Comparison of ENCODE assay signal across 38 cellular contexts in the genomic region with DNA sequence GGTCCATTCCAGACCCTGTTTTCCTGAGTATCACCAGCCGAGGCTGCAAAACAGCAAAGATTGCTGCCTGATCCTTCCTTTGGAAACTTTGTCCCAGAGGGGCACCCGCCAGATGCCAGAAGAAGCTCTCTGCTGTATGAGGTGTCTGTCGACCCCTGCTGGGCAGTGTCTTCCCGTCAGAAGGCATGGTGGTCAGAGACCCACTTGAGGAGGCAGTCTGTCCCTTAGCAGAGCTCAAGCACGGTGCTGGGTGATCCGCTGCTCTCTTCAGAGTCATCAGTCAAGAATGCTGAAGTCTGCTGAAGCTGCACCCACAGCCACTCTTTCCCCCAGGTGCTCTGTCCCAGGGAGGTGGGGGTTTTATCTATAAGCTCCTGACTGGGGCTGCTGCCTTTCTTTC.
"Had no signal": no experiment of that assay in that cellular context is flagged by ENCODE, and none has a peak within 500 bp of the region (broad histone marks: within the 10 kb centered on the region; RNA-seq: fewer than 3 reads in every experiment).

No MANE protein-coding gene starts in this region.

- H3K9me3 ChIP-seq: Peyer's patch had no signal

- H3K4me1 Mint-ChIP-seq: activated CD4-positive, alpha-beta T cell treated with anti-CD3 and anti-CD28 coated beads, Interleukin-2, amount 10 ng/mL, durations not matched to agents 24 days and 14 days; activated naive CD8-positive, alpha-beta T cell treated with anti-CD3 and anti-CD28 coated beads for 36 hours; activated T-helper 17 cell treated with anti-CD3 and anti-CD28 coated beads, Interleukin-2, amount 50 U/mL, for 72 hours; central memory CD8-positive, alpha-beta T cell had no signal

- DNase-seq: activated CD4-positive, alpha-beta T cell treated with anti-CD3 and anti-CD28 coated beads, Interleukin-2, amount 10 ng/mL, durations not matched to agents 24 days and 14 days; activated CD4-positive, alpha-beta T cell treated with anti-CD3 and anti-CD28 coated beads, Interleukin-2, amount 50 U/mL, for 4 hours; activated CD4-positive, CD25-positive, alpha-beta regulatory T cell; activated CD8-positive, alpha-beta T cell treated with anti-CD3 and anti-CD28 coated beads for 36 hours; activated effector memory CD4-positive, alpha-beta T cell treated with anti-CD3 and anti-CD28 coated beads, Interleukin-2, amount 50 U/mL, for 16 hours; activated naive CD4-positive, alpha-beta T cell; activated naive CD4-positive, alpha-beta T cell treated with anti-CD3 and anti-CD28 coated beads, Interleukin-2, amount 50 U/mL, for 16 hours; activated naive CD8-positive, alpha-beta T cell treated with anti-CD3 and anti-CD28 coated beads for 36 hours; activated T-cell treated with anti-CD3 and anti-CD28 coated beads, Interleukin-2, amount 50 U/mL, for 1 hour; activated T-cell treated with anti-CD3 and anti-CD28 coated beads, Interleukin-2, amount 50 U/mL, for 72 hours; amniotic stem cell; aorta; brain microvascular endothelial cell; Kasumi-1; KG1; MM.1S; NCI-H1048; NCI-H1105 treated with DMSO at 0.1 percent for 48 hours; NCI-H1436; NCI-H1694; NCI-H1930; NCI-H2081 treated with DMSO at 0.1 percent for 48 hours; NCI-H226; NCI-H524 treated with DMSO at 0.1 percent for 48 hours; NK-92 treated with Interleukin-12 subunit alpha and Interleukin-12 subunit beta, amount 100 ng/mL, for 24 hours; PC-3; Peyer's patch; RPMI8226; SIG-M5; SW 1271; T-helper 1 cell; T-helper 2 cell; T-helper 9 cell had no signal

- H3K27ac Mint-ChIP-seq: activated CD4-positive, alpha-beta T cell treated with anti-CD3 and anti-CD28 coated beads, Interleukin-2, amount 10 ng/mL, durations not matched to agents 24 days and 14 days; activated CD8-positive, alpha-beta T cell treated with anti-CD3 and anti-CD28 coated beads for 36 hours; activated naive CD8-positive, alpha-beta T cell treated with anti-CD3 and anti-CD28 coated beads for 36 hours; activated T-cell treated with anti-CD3 and anti-CD28 coated beads, Interleukin-2, amount 50 U/mL, for 72 hours; activated T-helper 17 cell treated with anti-CD3 and anti-CD28 coated beads, Interleukin-2, amount 50 U/mL, for 72 hours had no signal

- H3K4me3 Mint-ChIP-seq: activated CD4-positive, alpha-beta T cell treated with anti-CD3 and anti-CD28 coated beads, Interleukin-2, amount 10 ng/mL, durations not matched to agents 24 days and 14 days; activated CD8-positive, alpha-beta T cell treated with anti-CD3 and anti-CD28 coated beads for 36 hours; activated naive CD8-positive, alpha-beta T cell treated with anti-CD3 and anti-CD28 coated beads for 36 hours; activated T-cell treated with anti-CD3 and anti-CD28 coated beads, Interleukin-2, amount 50 U/mL, for 72 hours; activated T-helper 17 cell treated with anti-CD3 and anti-CD28 coated beads, Interleukin-2, amount 50 U/mL, for 72 hours; central memory CD8-positive, alpha-beta T cell had no signal

- H3K36me3 ChIP-seq: brain microvascular endothelial cell, cardiac muscle cell, Peyer's patch had no signal

- H3K36me3 Mint-ChIP-seq: activated naive CD8-positive, alpha-beta T cell treated with anti-CD3 and anti-CD28 coated beads for 36 hours had no signal

- H3K27ac ChIP-seq: brain microvascular endothelial cell, cardiac muscle cell, Peyer's patch, VCaP had no signal

- ATAC-seq: activated CD8-positive, alpha-beta T cell treated with anti-CD3 and anti-CD28 coated beads for 36 hours; activated T-cell treated with anti-CD3 and anti-CD28 coated beads, Interleukin-2, amount 50 U/mL, for 72 hours; activated T-helper 17 cell treated with anti-CD3 and anti-CD28 coated beads, Interleukin-2, amount 50 U/mL, for 72 hours; PC-3; Right ventricle myocardium inferior had no signal

- H3K27me3 Mint-ChIP-seq: activated CD4-positive, alpha-beta T cell treated with anti-CD3 and anti-CD28 coated beads, Interleukin-2, amount 10 ng/mL, durations not matched to agents 24 days and 14 days; activated CD8-positive, alpha-beta T cell treated with anti-CD3 and anti-CD28 coated beads for 36 hours; activated naive CD8-positive, alpha-beta T cell treated with anti-CD3 and anti-CD28 coated beads for 36 hours; activated T-helper 17 cell treated with anti-CD3 and anti-CD28 coated beads, Interleukin-2, amount 50 U/mL, for 72 hours; central memory CD8-positive, alpha-beta T cell had no signal

- H3K4me1 ChIP-seq: Peyer's patch had no signal

- H3K4me3 ChIP-seq: cardiac muscle cell, Peyer's patch had no signal

- H3K27me3 ChIP-seq: brain microvascular endothelial cell, cardiac muscle cell, Peyer's patch had no signal
